Comparison of ENCODE assay signal across 15 cellular contexts in genomic region chr7:69722836-69723235, GRCh38.
A peak's percentile ranks its signal among the peaks of the same experiment; 100 is the strongest.
DNase-seq lines count a peak whose midpoint lies in the region; TF ChIP-seq lines count a peak whose summit lies in the region.
"Had no signal": no experiment of that assay in that cellular context is flagged by ENCODE, and none has a peak within 500 bp of the region (broad histone marks: within the 10 kb centered on the region; RNA-seq: fewer than 3 reads in every experiment).

No MANE protein-coding gene starts in this region.

- H2BK15ac ChIP-seq in mesendoderm (replicated peaks; ENCODE audit: low read depth) = no peak overlapping the region

- no TSS peak for BruUV-seq in mammary epithelial cell (replicated peaks; lab: Mats Ljungman, UMichigan)
- BruUV-seq in MCF 10A (replicated peaks; lab: Mats Ljungman, UMichigan) = no TSS peak

- no peak overlapping the region for H3K56ac ChIP-seq in mesendoderm (ENCODE audit: low read length)

- CTCF ChIA-PET in mammary epithelial cell (lab: Charles Lee; ENCODE audit: low non-redundant PET) = interaction anchor here (0.7 kb wide), 1 partner anchor 31 kb away, joined by 10 read pairs; no protein-coding TSS in a partner anchor
- CTCF ChIA-PET in MCF 10A (lab: Yijun Ruan, JAX) = no interaction called here

- H3K36me3 Mint-ChIP-seq in MCF 10A (ENCODE audit: insufficient read depth, unreplicated experiment) = no peaks in the 10 kb centered on the region

- no peak overlapping the region for H2BK120ac ChIP-seq in mesendoderm (ENCODE audit: low read depth, low read length)

- no peak overlapping the region for H3K9ac ChIP-seq in mammary epithelial cell (ENCODE audit: insufficient read depth, low read length)
- no peak overlapping the region for H3K9ac ChIP-seq in mesendoderm (ENCODE audit: low read length)

- TF ChIP-seq CTCF in mammary epithelial cell (conservative IDR thresholded peaks at IDR 0.05 in 1 of 2, IDR thresholded peaks at IDR 0.05 in 1 of 2; ENCODE audit: extremely low read depth in 1 of 2, insufficient read depth in 1 of 2, low read depth in 1 of 2, low read length in 2 of 2) (no peak), MCF 10A (IDR thresholded peaks at IDR 0.05; ENCODE audit: unreplicated experiment) (no peak), fibroblast of mammary gland (conservative IDR thresholded peaks at IDR 0.05; ENCODE audit: control insufficient read depth, insufficient read depth, low read depth, low read length) (no peak)

- no peak overlapping the region for H3K4me3 Mint-ChIP-seq in MCF 10A (ENCODE audit: unreplicated experiment)

- H3K23ac ChIP-seq in mesendoderm (ENCODE audit: low read length) = no peak overlapping the region

- no peak overlapping the region for H2AK5ac ChIP-seq in mesendoderm (ENCODE audit: low read length)

- H3K27me3 ChIP-seq in mammary epithelial cell (ENCODE audit: insufficient read depth, low read length) (no peaks in the 10 kb centered on the region), mesendoderm (ENCODE audit: insufficient read depth, low read length, poor library complexity) (no peaks in the 10 kb centered on the region)

- no peak overlapping the region for H3K18ac ChIP-seq in mesendoderm (ENCODE audit: low read length)

- no peak overlapping the region for H3K27ac Mint-ChIP-seq in MCF 10A (ENCODE audit: low read depth, unreplicated experiment)

- H3K4me1 ChIP-seq in mammary epithelial cell (ENCODE audit: insufficient read depth, low read length) (no peaks in the 10 kb centered on the region), mesendoderm (ENCODE audit: control insufficient read depth, low read depth, low read length) (peaks cover 2% of the 10 kb centered on the region)

- peaks cover 10% of the 10 kb centered on the region for H3K9me3 ChIP-seq in mammary epithelial cell (replicated peaks; ENCODE audit: insufficient read depth, low read length)

- H3K4me3 ChIP-seq in mammary epithelial cell (replicated peaks in 1 of 3; ENCODE audit: insufficient read depth in 1 of 3, low read depth in 2 of 3, low read length in 3 of 3) (no peak overlapping the region), fibroblast of mammary gland (ENCODE audit: control insufficient read depth, low read depth, low read length) (no peak overlapping the region), skeletal muscle cell (ENCODE audit: low read depth, low read length) (no peak overlapping the region), mesendoderm (ENCODE audit: low read length) (no peak overlapping the region)
- H3K4me3 ChIP-seq: GM12878, K562 had no signal

- H3K79me2 ChIP-seq in mammary epithelial cell (ENCODE audit: insufficient read depth, low read length) (no peaks in the 10 kb centered on the region), mesendoderm (ENCODE audit: control insufficient read depth, insufficient read depth, low read length) (no peaks in the 10 kb centered on the region)

- no peak overlapping the region for H2AFZ ChIP-seq in mammary epithelial cell (ENCODE audit: low read depth, low read length)

- in situ Hi-C loops in mammary epithelial cell (cut with MboI; ENCODE audit: low sequenced_read_pairs in 2 of 2) = no loop called here

- peak; percentile 1 for DNase-seq in mammary epithelial cell
- no peak for DNase-seq in MCF 10A (ENCODE audit: unreplicated experiment)
- DNase-seq in astrocyte of the hippocampus (ENCODE audit: low read depth, low spot score) = peak; percentile 52
- DNase-seq in fibroblast of mammary gland (ENCODE audit: low read depth) = peak; percentile 59
- peak; percentile 53 for DNase-seq in skeletal muscle cell (ENCODE audit: low read depth)
- no peak for DNase-seq in activated effector memory CD4-positive, alpha-beta T cell treated with Interleukin-2 at 50 U/mL for 16 hours
- DNase-seq in mesendoderm = no peak
- DNase-seq in germinal center (ENCODE audit: low spot score) = no peak
- DNase-seq: COR-L47, GOT3, NCI-H1694, NCI-H510A treated with DMSO at 0.1 percent for 48 hours had no signal

- dilution Hi-C loops in mammary epithelial cell (cut with HindIII; ENCODE audit: low sequenced_read_pairs) = loop anchor here (5.0 kb wide), 1 partner anchor 56 kb away; no protein-coding TSS in a partner anchor

- H3K9me3 Mint-ChIP-seq in MCF 10A (ENCODE audit: unreplicated experiment) = peaks cover 14% of the 10 kb centered on the region

- WGBS in mammary epithelial cell (ENCODE audit: low coverage, missing lambda C conversion rate) = 12% methylated on average over 4 of the region's 4 CpGs
- WGBS in mesendoderm (ENCODE audit: extremely low coverage, insufficient coverage, low lambda C conversion rate) = no CpG with 5 or more reads among the region's 4 CpGs

- H3K4me2 ChIP-seq in mammary epithelial cell (ENCODE audit: insufficient read depth, low read depth, low read length) (no peak overlapping the region), mesendoderm (ENCODE audit: low read length) (no peak overlapping the region)

- H3K27ac ChIP-seq in mammary epithelial cell (ENCODE audit: insufficient read depth, low read depth, low read length) = no peak overlapping the region
- H3K27ac ChIP-seq in mesendoderm (ENCODE audit: low read depth, low read length) = no peak overlapping the region
- H3K27ac ChIP-seq: C4-2B had no signal

- H3K36me3 ChIP-seq in mammary epithelial cell (ENCODE audit: insufficient read depth, low read length) = no peaks in the 10 kb centered on the region
- no peaks in the 10 kb centered on the region for H3K36me3 ChIP-seq in mesendoderm (ENCODE audit: control insufficient read depth, insufficient read depth, low read length)

- H3K27me3 Mint-ChIP-seq in MCF 10A (ENCODE audit: insufficient read depth, unreplicated experiment) = no peaks in the 10 kb centered on the region

- no peaks in the 10 kb centered on the region for H4K20me1 ChIP-seq in mammary epithelial cell (ENCODE audit: insufficient read depth, low read length)

- peaks cover 4% of the 10 kb centered on the region for H3K79me1 ChIP-seq in mesendoderm (ENCODE audit: low read length)

- no peak overlapping the region for H2BK5ac ChIP-seq in mesendoderm (ENCODE audit: low read length)

- intact Hi-C loops in mammary epithelial cell (cut with micrococcal nuclease) (no loop called here), MCF 10A (cut with micrococcal nuclease) (no loop called here)

- POLR2A ChIA-PET in MCF 10A (lab: Yijun Ruan, JAX) = no interaction called here

- H4K8ac ChIP-seq in mesendoderm (ENCODE audit: low read depth, low read length) = no peak overlapping the region

- H4K5ac ChIP-seq in mesendoderm (ENCODE audit: low read length) = no peak overlapping the region

- H3K4ac ChIP-seq in mesendoderm (ENCODE audit: low read depth, low read length) = no peak overlapping the region

- no peaks in the 10 kb centered on the region for H3K4me1 Mint-ChIP-seq in MCF 10A (ENCODE audit: insufficient read depth, unreplicated experiment)

Comparison
In these comparisons a context has a peak if more than half of its experiments do, and no peak if none do; other contexts are left out.
1. DNase-seq: peak in mammary epithelial cell (single experiment), astrocyte of the hippocampus (single experiment), fibroblast of mammary gland (single experiment) and skeletal muscle cell (single experiment); none in MCF 10A (single experiment), activated effector memory CD4-positive, alpha-beta T cell treated with Interleukin-2 at 50 U/mL for 16 hours (single experiment), mesendoderm (single experiment) and germinal center (single experiment).